In genomic region chr15:22160741-22161140, GRCh38 we compare ENCODE assay signal across 8 cellular contexts.
DNase-seq lines count a peak whose midpoint lies in the region; ATAC-seq lines count a peak whose summit lies in the region.
"Not testable (repeated sequence)": the region's sequence is repeated elsewhere in the genome, so short reads cannot be mapped to it uniquely, and the experiment has no call there.

No MANE protein-coding gene starts in this region.

- not testable (repeated sequence) for H3K36me3 Mint-ChIP-seq in activated naive CD4-positive, alpha-beta T cell treated with anti-CD3 and anti-CD28 coated beads, Interleukin-2, amount 50 U/mL, for 72 hours; stimulated activated memory B cell treated with anti-CD40 and anti-IgM and Interleukin-4, amounts not matched to agents 10 μg/mL and 1 μg/mL and 100 μg/mL, for 72 hours

- DNase-seq in activated naive CD4-positive, alpha-beta T cell treated with anti-CD3 and anti-CD28 coated beads, Interleukin-2, amount 50 U/mL, for 72 hours (ENCODE audit: low spot score in 2 of 2): not testable (repeated sequence)

- H3K9me3 Mint-ChIP-seq in activated naive CD4-positive, alpha-beta T cell treated with anti-CD3 and anti-CD28 coated beads, Interleukin-2, amount 50 U/mL, for 72 hours; stimulated activated memory B cell treated with anti-CD40 and anti-IgM and Interleukin-4, amounts not matched to agents 10 μg/mL and 1 μg/mL and 100 μg/mL, for 72 hours: not testable (repeated sequence)

- not testable (repeated sequence) for H3K27ac Mint-ChIP-seq in activated naive CD4-positive, alpha-beta T cell treated with anti-CD3 and anti-CD28 coated beads, Interleukin-2, amount 50 U/mL, for 72 hours; stimulated activated memory B cell treated with anti-CD40 and anti-IgM and Interleukin-4, amounts not matched to agents 10 μg/mL and 1 μg/mL and 100 μg/mL, for 72 hours

- not testable (repeated sequence) for H3K4me1 Mint-ChIP-seq in stimulated activated memory B cell treated with anti-CD40 and anti-IgM and Interleukin-4, amounts not matched to agents 10 μg/mL and 1 μg/mL and 100 μg/mL, for 72 hours

- not testable (repeated sequence) for H3K27me3 Mint-ChIP-seq in stimulated activated memory B cell treated with anti-CD40 and anti-IgM and Interleukin-4, amounts not matched to agents 10 μg/mL and 1 μg/mL and 100 μg/mL, for 72 hours

- H3K4me3 Mint-ChIP-seq in stimulated activated memory B cell treated with anti-CD40 and anti-IgM and Interleukin-4, amounts not matched to agents 10 μg/mL and 1 μg/mL and 100 μg/mL, for 72 hours: not testable (repeated sequence)

- ATAC-seq in GM18511 (IDR thresholded peaks at IDR 0.05; ENCODE audit: unreplicated experiment): peak; percentile 73
- ATAC-seq in GM19328 (IDR thresholded peaks at IDR 0.05; ENCODE audit: unreplicated experiment): peak; percentile 60
- ATAC-seq in GM21526 (IDR thresholded peaks at IDR 0.05; ENCODE audit: low FRiP score, unreplicated experiment): peak; percentile 65
- ATAC-seq in HG02798 (IDR thresholded peaks at IDR 0.05; ENCODE audit: poor library complexity, unreplicated experiment): peak; percentile 71
- peak; percentile 74 for ATAC-seq in HG03097 (IDR thresholded peaks at IDR 0.05; ENCODE audit: low FRiP score, unreplicated experiment)
- ATAC-seq in HG03520 (IDR thresholded peaks at IDR 0.05; ENCODE audit: unreplicated experiment): peak; percentile 74
- peak; percentile 60 to 69 for ATAC-seq in activated naive CD4-positive, alpha-beta T cell treated with anti-CD3 and anti-CD28 coated beads, Interleukin-2, amount 50 U/mL, for 72 hours
- ATAC-seq in stimulated activated memory B cell treated with anti-CD40 and anti-IgM and Interleukin-4, amounts not matched to agents 10 μg/mL and 1 μg/mL and 100 μg/mL, for 72 hours: peak; percentile 90
